In genomic region chr9:120413121-120414048, GRCh38 we compare ENCODE assay signal across 16 cellular contexts.
DNase-seq lines count a peak whose midpoint lies in the region; FAIRE-seq and TF ChIP-seq lines count a peak whose summit lies in the region.
"Had no signal": no experiment of that assay in that cellular context is flagged by ENCODE, and none has a peak within 500 bp of the region (broad histone marks: within the 10 kb centered on the region; RNA-seq: fewer than 3 reads in every experiment).

No MANE protein-coding gene starts in this region.

- no peak overlapping the region for H3K4me3 Mint-ChIP-seq in chondrocyte (ENCODE audit: unreplicated experiment)

- H3K27ac Mint-ChIP-seq in chondrocyte (ENCODE audit: unreplicated experiment) = peak overlapping the region; percentile 86

- H3K36me3 ChIP-seq in HUES64 (ENCODE audit: insufficient read depth, low read length) (peaks cover 39% of the 10 kb centered on the region), prostate gland (no peaks in the 10 kb centered on the region), small intestine (ENCODE audit: control insufficient read depth in 2 of 2, insufficient read depth in 2 of 2, low read length in 2 of 2) (peaks cover 5 to 7% of the 10 kb centered on the region in 2 donors)

- no peaks in the 10 kb centered on the region for H3K27me3 ChIP-seq in HUES64 (ENCODE audit: insufficient read depth, low read length)
- no peaks in the 10 kb centered on the region for H3K27me3 ChIP-seq in prostate gland (replicated peaks; ENCODE audit: insufficient read depth)
- no peaks in the 10 kb centered on the region for H3K27me3 ChIP-seq in small intestine (ENCODE audit: control insufficient read depth in 2 of 2, insufficient read depth in 2 of 2, low read length in 2 of 2)
- H3K27me3 ChIP-seq: BE2C, heart right ventricle, tibial artery had no signal

- peak overlapping the region; percentile 11 for H3K4me3 ChIP-seq in HUES64 (ENCODE audit: low read length)
- H3K4me3 ChIP-seq in prostate gland = no peak overlapping the region
- H3K4me3 ChIP-seq in small intestine (ENCODE audit: low read depth in 1 of 2, low read length in 2 of 2) = no peak overlapping the region
- H3K4me3 ChIP-seq: heart right ventricle, tibial artery had no signal

- peaks cover 32% of the 10 kb centered on the region for H3K4me1 Mint-ChIP-seq in chondrocyte (ENCODE audit: low read depth)

- FAIRE-seq in small intestine (lab: Jason Lieb, UNC) = no peak

- TF ChIP-seq CTCF in chondrocyte (IDR thresholded peaks at IDR 0.05) (no peak), prostate gland (IDR thresholded peaks at IDR 0.05) (no peak)

- DNase-seq in NCI-H2107 treated with DMSO at 0.1 percent for 48 hours (lab: John Stamatoyannopoulos, UW; ENCODE audit: unreplicated experiment) (peak; percentile 83), chondrocyte (ENCODE audit: low spot score) (no peak), prostate gland (ENCODE audit: low spot score) (peak; percentile 64), globus pallidus (ENCODE audit: low spot score) (no peak), NCI-H2171 (lab: John Stamatoyannopoulos, UW) (no peak), MV-4-11 (lab: John Stamatoyannopoulos, UW) (no peak), small intestine (no peak)
- DNase-seq: activated T-cell treated with anti-CD3 and anti-CD28 coated beads, Interleukin-2, amount 50 U/mL, for 48 hours; BE2C; DMS 273 treated with DMSO at 0.1 percent for 48 hours; heart right ventricle; NCI-H524; stimulated activated CD4-positive, alpha-beta T cell treated with anti-CD3 and anti-CD28 coated beads, Interleukin-2, amount 100 ng/mL, for 24 hours; tibial artery had no signal

- intact Hi-C loops in prostate gland (cut with DNase I) = no loop called here

- H3K9ac ChIP-seq in HUES64 (ENCODE audit: low read depth, low read length) = 0 out of 2 replicates have a peak overlapping the region, but pooled peaks have one; percentile 4

- no peaks in the 10 kb centered on the region for H3K9me3 Mint-ChIP-seq in chondrocyte (ENCODE audit: low read depth)

- H3K27me3 Mint-ChIP-seq in chondrocyte (ENCODE audit: low read depth) = no peaks in the 10 kb centered on the region

- TF ChIP-seq POLR2A in prostate gland (IDR thresholded peaks at IDR 0.05) = no peak

- H3K9me3 ChIP-seq in HUES64 (ENCODE audit: insufficient read depth, low read depth, low read length) (no peaks in the 10 kb centered on the region), prostate gland (no peaks in the 10 kb centered on the region), small intestine (ENCODE audit: control insufficient read depth, low read depth) (no peaks in the 10 kb centered on the region)
- H3K9me3 ChIP-seq: BE2C, heart right ventricle, tibial artery had no signal

- peaks cover 51% of the 10 kb centered on the region for H3K4me1 ChIP-seq in HUES64 (ENCODE audit: insufficient read depth, low read length)
- peaks cover 13% of the 10 kb centered on the region for H3K4me1 ChIP-seq in prostate gland (replicated peaks)
- no peaks in the 10 kb centered on the region for H3K4me1 ChIP-seq in small intestine (ENCODE audit: control insufficient read depth in 2 of 2, insufficient read depth in 1 of 2, low read depth in 1 of 2, low read length in 1 of 2)
- H3K4me1 ChIP-seq: BE2C had no signal

- peaks cover 27% of the 10 kb centered on the region for H3K36me3 Mint-ChIP-seq in chondrocyte (ENCODE audit: low read depth)

- H3K27ac ChIP-seq in HUES64 (ENCODE audit: low read depth, low read length) (peak overlapping the region; percentile 88), prostate gland (peak overlapping the region; percentile 63 to 69), small intestine (ENCODE audit: low read depth in 1 of 2, low read length in 1 of 2) (no peak overlapping the region)
- H3K27ac ChIP-seq: HL-60, tibial artery had no signal

- WGBS in HUES64 = 37% methylated on average over 14 of the region's 15 CpGs
- whole genome bisulfite sequencing in prostate gland = 50% methylated on average over 15 of the region's 15 CpGs
- WGBS in small intestine, 3 donors = 91 to 93% (median 91%) methylated on average over 15 of the region's 15 CpGs

Comparison
In these comparisons a context has a peak if more than half of its experiments do, and no peak if none do; other contexts are left out.
1. H3K27ac ChIP-seq: peak in HUES64 (single experiment) and prostate gland (2 of 2); none in small intestine (0 of 2).
2. DNase-seq: peak in NCI-H2107 treated with DMSO at 0.1 percent for 48 hours (single experiment) and prostate gland (single experiment); none in chondrocyte (single experiment), globus pallidus (single experiment), NCI-H2171 (single experiment), MV-4-11 (single experiment) and small intestine (single experiment).